In genomic region chr7:26291699-26292538, GRCh38 we compare ENCODE assay signal across 9 cellular contexts. TPM values are rescaled to one million over a fixed set of nuclear protein-coding genes. Genes with fewer than 3 reads are reported as not detected.
DNase-seq lines count a peak whose midpoint lies in the region; ATAC-seq lines count a peak whose summit lies in the region.
"Had no signal": no experiment of that assay in that cellular context is flagged by ENCODE, and none has a peak within 500 bp of the region (broad histone marks: within the 10 kb centered on the region; RNA-seq: fewer than 3 reads in every experiment).

TSS of gene SNX10 (plus strand) at chr7:26291862. CDS start at chr7:26346443, 54,581 bp downstream.

- peaks cover 6% of the 10 kb centered on the region for H3K4me1 ChIP-seq in ectodermal cell (ENCODE audit: control insufficient read depth, insufficient read depth, low read length)

- no peaks in the 10 kb centered on the region for H3K9me3 ChIP-seq in ectodermal cell (ENCODE audit: control insufficient read depth, low read length)

- 1 to 2% methylated on average over 73 to 74 of the region's 74 CpGs for WGBS in ectodermal cell, 2 experiments

- no peaks in the 10 kb centered on the region for H3K36me3 ChIP-seq in ectodermal cell (ENCODE audit: control insufficient read depth, insufficient read depth, low read length)

- peak; percentile 71 for ATAC-seq in HG03097 (IDR thresholded peaks at IDR 0.05; ENCODE audit: low FRiP score, unreplicated experiment)

- peak within 1 kb of the TSS; percentile 72 for H3K4me3 ChIP-seq in ectodermal cell (ENCODE audit: insufficient read depth, low read depth, low read length)

- H3K27ac ChIP-seq in ectodermal cell (ENCODE audit: insufficient read depth, low read depth, low read length, poor library complexity, severe bottlenecking): no peak within 1 kb of the TSS

- H3K27me3 ChIP-seq in ectodermal cell (ENCODE audit: control insufficient read depth, insufficient read depth, low read length, poor library complexity, severe bottlenecking): peaks cover 8% of the 10 kb centered on the region

- DNase-seq in SIG-M5 treated with dmso at 0.1 percent for 504 hours (lab: John Stamatoyannopoulos, UW; ENCODE audit: unreplicated experiment) (peak; percentile 76), SIG-M5 (lab: John Stamatoyannopoulos, UW) (no peak), NCI-H2227 (lab: John Stamatoyannopoulos, UW; ENCODE audit: unreplicated experiment) (peak; percentile 81), middle frontal gyrus (ENCODE audit: extremely low spot score, low spot score) (peak; percentile 44)
- DNase-seq in activated CD4-positive, alpha-beta T cell treated with anti-CD3 and anti-CD28 coated beads, Interleukin-2, amount 50 U/mL, for 24 hours (ENCODE audit: low read depth in 1 of 2, low spot score in 1 of 2): peak; percentile 26 to 43
- peak; percentile 51 to 55 for DNase-seq in stimulated activated CD8-positive, alpha-beta memory T cell treated with anti-CD3 and anti-CD28 coated beads, Interleukin-2, amount 100 ng/mL, for 48 hours (ENCODE audit: low read depth in 2 of 2)

RNA-seq across cellular contexts. Expression of gene SNX10, which starts in this region (rescaled TPM):
- polyA plus RNA-seq in ectodermal cell (2013, experiment 1 of 4): 11.0 TPM
- 9.5 TPM for polyA plus RNA-seq in ectodermal cell (2013, experiment 2 of 4)
- polyA plus RNA-seq in ectodermal cell (2013, experiment 3 of 4): 10.9 TPM
- polyA plus RNA-seq in ectodermal cell (2013, experiment 4 of 4): 9.9 TPM
- polyA plus RNA-seq: BJ had no signal
